Comparison of ENCODE assay signal across 2 cellular contexts in genomic region chr14:76077340-76077739, GRCh38.
TF ChIP-seq lines count a peak whose summit lies in the region.

No MANE protein-coding gene starts in this region.

TF ChIP-seq in GM23338, 12 proteins besides CTCF, POLR2A, EP300 and RAD21:
- no peak for TF ChIP-seq JUNB (IDR thresholded peaks at IDR 0.05; ENCODE audit: unreplicated experiment)
- TF ChIP-seq NANOG (IDR thresholded peaks at IDR 0.05; ENCODE audit: borderline replicate concordance): no peak
- TF ChIP-seq ETS1 (IDR thresholded peaks at IDR 0.05): no peak
- TF ChIP-seq POLR2AphosphoS5 (IDR thresholded peaks at IDR 0.05; ENCODE audit: low read depth): no peak
- TF ChIP-seq ZNF462 (CRISPR knock-in tag; IDR thresholded peaks at IDR 0.05): no peak
- no peak for TF ChIP-seq ZNF114 (CRISPR knock-in tag; IDR thresholded peaks at IDR 0.05)
- no peak for TF ChIP-seq STAT1 (IDR thresholded peaks at IDR 0.05; ENCODE audit: unreplicated experiment)
- no peak for TF ChIP-seq EZH2phosphoT487 (IDR thresholded peaks at IDR 0.05; ENCODE audit: unreplicated experiment)
- no peak for TF ChIP-seq ZNF331 (CRISPR knock-in tag; IDR thresholded peaks at IDR 0.05; ENCODE audit: low read depth)
- no peak for TF ChIP-seq EZH2 (IDR thresholded peaks at IDR 0.05; ENCODE audit: low read depth, unreplicated experiment)
- no peak for TF ChIP-seq REST (IDR thresholded peaks at IDR 0.05; ENCODE audit: unreplicated experiment)
- TF ChIP-seq CREB1 (CRISPR knock-in tag; IDR thresholded peaks at IDR 0.05; ENCODE audit: low read depth): no peak
TF ChIP-seq in GM23338: peak in this region for 0.

TF ChIP-seq in H1, 55 proteins besides CTCF, POLR2A, EP300 and RAD21:
- TF ChIP-seq MAX (IDR thresholded peaks at IDR 0.05): no peak
- no peak for TF ChIP-seq CREB1 (IDR thresholded peaks at IDR 0.05)
- no peak for TF ChIP-seq BRCA1 (IDR thresholded peaks at IDR 0.05; ENCODE audit: low read depth, low read length)
- TF ChIP-seq EGR1 (IDR thresholded peaks at IDR 0.05; ENCODE audit: borderline replicate concordance, low read depth, low read length): no peak
- no peak for TF ChIP-seq RNF2 (IDR thresholded peaks at IDR 0.05; ENCODE audit: borderline replicate concordance, low read depth, low read length, missing control alignments, poor library complexity, severe bottlenecking)
- no peak for TF ChIP-seq MAFK (IDR thresholded peaks at IDR 0.05; ENCODE audit: low read depth, low read length)
- TF ChIP-seq GTF2F1 (IDR thresholded peaks at IDR 0.05; ENCODE audit: borderline replicate concordance, low read depth, low read length): no peak
- no peak for TF ChIP-seq SP1 (IDR thresholded peaks at IDR 0.05; ENCODE audit: low read depth, low read length)
- no peak for TF ChIP-seq CHD2 (IDR thresholded peaks at IDR 0.05; ENCODE audit: low read length)
- TF ChIP-seq CBX5 (IDR thresholded peaks at IDR 0.05; ENCODE audit: low read depth, low read length): no peak
- TF ChIP-seq FOSL1 (IDR thresholded peaks at IDR 0.05; ENCODE audit: insufficient read depth, low read depth, low read length): no peak
- no peak for TF ChIP-seq SUZ12 (IDR thresholded peaks at IDR 0.05; ENCODE audit: low read length)
- no peak for TF ChIP-seq KDM1A (IDR thresholded peaks at IDR 0.05; ENCODE audit: borderline replicate concordance, low read length)
- TF ChIP-seq TCF12 (IDR thresholded peaks at IDR 0.05; ENCODE audit: low read depth, low read length): no peak
- no peak for TF ChIP-seq HDAC6 (IDR thresholded peaks at IDR 0.05; ENCODE audit: low read depth, low read length)
- TF ChIP-seq BCL11A (IDR thresholded peaks at IDR 0.05; ENCODE audit: low read depth in 2 of 2, low read length in 2 of 2): no peak
- TF ChIP-seq RXRA (IDR thresholded peaks at IDR 0.05; ENCODE audit: insufficient read depth, low read depth, low read length): no peak
